Comparison of ENCODE assay signal across 10 cellular contexts in genomic region chr1:31007462-31007991, GRCh38. TPM values are rescaled to one million over a fixed set of nuclear protein-coding genes. Genes with fewer than 3 reads are reported as not detected.
DNase-seq lines count a peak whose midpoint lies in the region; ATAC-seq, FAIRE-seq and TF ChIP-seq lines count a peak whose summit lies in the region.
"Had no signal": no experiment of that assay in that cellular context is flagged by ENCODE, and none has a peak within 500 bp of the region (broad histone marks: within the 10 kb centered on the region; RNA-seq: fewer than 3 reads in every experiment).

No MANE protein-coding gene starts in this region.

- POLR2A ChIA-PET in PC-3 (lab: Charles Lee; ENCODE audit: unreplicated experiment) (no interaction called here), endothelial cell of umbilical vein (lab: Charles Lee) (interaction anchor here (0.6 kb wide), 1 partner anchor 31 kb away, joined by 5 read pairs; no protein-coding TSS in a partner anchor)

- H3K9me1 ChIP-seq in endothelial cell of umbilical vein (replicated peaks; ENCODE audit: control insufficient read depth, extremely low read depth, insufficient read depth, low read length): no peaks in the 10 kb centered on the region

- 0 out of 2 replicates have a peak overlapping the region, but pooled peaks have one; percentile 1 for H3K4me2 ChIP-seq in PC-3 (ENCODE audit: low read length)
- peak overlapping the region; percentile 66 for H3K4me2 ChIP-seq in endothelial cell of umbilical vein (ENCODE audit: insufficient read depth, low read length)

- H3K4me3 ChIP-seq in PC-3 (ENCODE audit: low read length): no peak overlapping the region
- no peak overlapping the region for H3K4me3 ChIP-seq in endothelial cell of umbilical vein (replicated peaks in 1 of 3; ENCODE audit: insufficient read depth in 1 of 3, low read depth in 1 of 3, low read length in 3 of 3)
- H3K4me3 ChIP-seq in right cardiac atrium (ENCODE audit: low read length): no peak overlapping the region
- H3K4me3 ChIP-seq: left ventricle myocardium inferior had no signal

- H3K4me1 ChIP-seq in PC-3 (ENCODE audit: insufficient read depth, low read length) (peaks cover 12% of the 10 kb centered on the region), endothelial cell of umbilical vein (ENCODE audit: control insufficient read depth, extremely low read depth, insufficient read depth, low read length) (peaks cover 19% of the 10 kb centered on the region), right cardiac atrium (ENCODE audit: control insufficient read depth, insufficient read depth, low read length) (peaks cover 9% of the 10 kb centered on the region)

- DNase-seq in EH (ENCODE audit: low read depth) (peak; percentile 97), PC-3 (peak; percentile 27), endothelial cell of umbilical vein (ENCODE audit: low read depth, low spot score) (peak; percentile 74), non-pigmented ciliary epithelial cell (ENCODE audit: low read depth) (peak; percentile 67), right cardiac atrium (no peak), ecto neural progenitor cell (ENCODE audit: low spot score) (no peak), posterior vena cava (ENCODE audit: low spot score) (no peak)
- DNase-seq: left ventricle myocardium inferior, NCI-H1105 had no signal

- no peaks in the 10 kb centered on the region for H3F3A ChIP-seq in PC-3 (ENCODE audit: low read length, unreplicated experiment)

- peaks cover 36% of the 10 kb centered on the region; the same call in 1 of the 2 replicates for H3K36me3 ChIP-seq in PC-3 (ENCODE audit: low read depth, low read length)
- H3K36me3 ChIP-seq in endothelial cell of umbilical vein (ENCODE audit: control insufficient read depth in 2 of 2, extremely low read depth in 1 of 2, insufficient read depth in 2 of 2, low read length in 2 of 2): peaks cover 6 to 13% of the 10 kb centered on the region in 2 experiments

- ATAC-seq in PC-3: peak; percentile 45; the same call in 1 of the 2 replicates
- no peak for ATAC-seq in right cardiac atrium
- ATAC-seq in GM18520 (IDR thresholded peaks at IDR 0.05; ENCODE audit: unreplicated experiment): no peak

- TF ChIP-seq CTCF in PC-3 (conservative IDR thresholded peaks at IDR 0.05; ENCODE audit: low read depth, low read length) (no peak), endothelial cell of umbilical vein (IDR thresholded peaks at IDR 0.05; ENCODE audit: extremely low read depth in 1 of 2, insufficient read depth in 1 of 2, low read depth in 1 of 2, low read length in 2 of 2) (no peak)

- CTCF ChIA-PET in PC-3 (lab: Charles Lee) (no interaction called here), endothelial cell of umbilical vein (lab: Charles Lee) (interaction anchor here (1.0 to 2.1 kb wide), 7 partner anchors 9 to 206 kb away, joined by 3 to 6 read pairs (median 4); no protein-coding TSS in a partner anchor)

- H3K27ac ChIP-seq in PC-3 (ENCODE audit: low read length): no peak overlapping the region
- H3K27ac ChIP-seq in endothelial cell of umbilical vein (ENCODE audit: insufficient read depth, low read depth, low read length): peak overlapping the region; percentile 26
- no peak overlapping the region for H3K27ac ChIP-seq in right cardiac atrium (ENCODE audit: low read length)
- H3K27ac ChIP-seq: left ventricle myocardium inferior had no signal

- dilution Hi-C loops in endothelial cell of umbilical vein (cut with MboI; ENCODE audit: extremely low pct_ligation_motif_present, low sequenced_read_pairs): no loop called here

- peaks cover 97% of the 10 kb centered on the region for H3K79me2 ChIP-seq in PC-3 (ENCODE audit: low read length)
- H3K79me2 ChIP-seq in endothelial cell of umbilical vein (ENCODE audit: control insufficient read depth, insufficient read depth, low read length): peaks cover 99% of the 10 kb centered on the region

- peak; percentile 55 for FAIRE-seq in endothelial cell of umbilical vein (lab: Jason Lieb, UNC)

- H3K9me2 ChIP-seq in PC-3 (replicated peaks; ENCODE audit: low read length): no peaks in the 10 kb centered on the region

- BruUV-seq in PC-3 (replicated peaks; lab: Mats Ljungman, UMichigan): no TSS peak
- BruUV-seq in endothelial cell of umbilical vein (replicated peaks; lab: Mats Ljungman, UMichigan): no TSS peak

- no peak for TF ChIP-seq POLR2A in endothelial cell of umbilical vein (IDR thresholded peaks at IDR 0.05; ENCODE audit: low read depth, low read length)

- H3K27me3 ChIP-seq in PC-3 (ENCODE audit: low read length) (no peaks in the 10 kb centered on the region), endothelial cell of umbilical vein (ENCODE audit: control insufficient read depth in 2 of 2, insufficient read depth in 2 of 2, low read length in 2 of 2) (no peaks in the 10 kb centered on the region), right cardiac atrium (ENCODE audit: control insufficient read depth, insufficient read depth) (no peaks in the 10 kb centered on the region)

- 62% methylated on average over 2 of the region's 2 CpGs for WGBS in right cardiac atrium

- H2AFZ ChIP-seq in PC-3 (ENCODE audit: low read length): no peak overlapping the region
- H2AFZ ChIP-seq in endothelial cell of umbilical vein (ENCODE audit: low read depth, low read length): no peak overlapping the region

- H3K9ac ChIP-seq in PC-3 (ENCODE audit: low read length): no peak overlapping the region
- no peak overlapping the region for H3K9ac ChIP-seq in endothelial cell of umbilical vein (replicated peaks; ENCODE audit: extremely low read depth, insufficient read depth, low read length)

- H4K20me1 ChIP-seq in PC-3 (ENCODE audit: low read length) (peaks cover 59% of the 10 kb centered on the region), endothelial cell of umbilical vein (replicated peaks; ENCODE audit: control insufficient read depth, extremely low read depth, insufficient read depth, low read length) (peaks cover 16% of the 10 kb centered on the region)

- H3K9me3 ChIP-seq in PC-3 (ENCODE audit: low read length): no peaks in the 10 kb centered on the region
- H3K9me3 ChIP-seq in endothelial cell of umbilical vein (replicated peaks; ENCODE audit: control insufficient read depth, insufficient read depth, low read length): no peaks in the 10 kb centered on the region
- H3K9me3 ChIP-seq in right cardiac atrium (ENCODE audit: control insufficient read depth, low read length): no peaks in the 10 kb centered on the region
- H3K9me3 ChIP-seq: left ventricle myocardium inferior had no signal

- intact Hi-C loops in PC-3 (cut with micrococcal nuclease) (no loop called here), endothelial cell of umbilical vein (cut with micrococcal nuclease) (loop anchor here (2.0 kb wide), 1 partner anchor 57 kb away; the partner anchor contains the start of gene PUM1), right cardiac atrium (cut with DNase I) (no loop called here), posterior vena cava (cut with DNase I) (no loop called here)

TF ChIP-seq in endothelial cell of umbilical vein, 7 proteins besides CTCF, POLR2A, EP300 and RAD21:
- TF ChIP-seq EZH2 (IDR thresholded peaks at IDR 0.05; ENCODE audit: borderline replicate concordance, low read depth, low read length, severe bottlenecking) (no peak), MYC (IDR thresholded peaks at IDR 0.05; ENCODE audit: low read depth, low read length) (no peak), FOS (IDR thresholded peaks at IDR 0.05; ENCODE audit: borderline replicate concordance, insufficient read depth, low read length) (no peak), JUN (IDR thresholded peaks at IDR 0.05; ENCODE audit: borderline replicate concordance, insufficient read depth, insufficient read length, low read depth) (no peak), POLR2AphosphoS5 (IDR thresholded peaks at IDR 0.05; ENCODE audit: insufficient read depth, low read depth, low read length) (no peak), GATA2 (IDR thresholded peaks at IDR 0.05; ENCODE audit: insufficient read depth, insufficient read length, low read depth, low read length) (no peak), MAX (IDR thresholded peaks at IDR 0.05; ENCODE audit: insufficient read depth, insufficient read length) (no peak)

RNA-seq across cellular contexts. Expression of gene PUM1, which starts 58.0 kb away (rescaled TPM):
- 43.3 and 50.7 TPM in 2 replicates for total RNA-seq in PC-3 (2014; rRNA removed)
- total RNA-seq in endothelial cell of umbilical vein: 124 and 131 TPM in 2 replicates
- polyA plus RNA-seq in endothelial cell of umbilical vein: 91.6 and 94.7 TPM in 2 replicates
- 71.1 and 84.8 TPM in 2 replicates for polyA plus RNA-seq in endothelial cell of umbilical vein (2011; cell fraction: cytosol; rRNA removed)
- polyA plus RNA-seq in endothelial cell of umbilical vein (2011; cell fraction: nucleus; rRNA removed): 148 and 153 TPM in 2 replicates
- polyA plus RNA-seq in endothelial cell of umbilical vein (2012): 69.0 and 77.8 TPM in 2 replicates
- polyA minus RNA-seq in endothelial cell of umbilical vein: 522 and 589 TPM in 2 replicates
- polyA minus RNA-seq in endothelial cell of umbilical vein (2011; cell fraction: cytosol; rRNA and poly(A)+ RNA removed): 82.3 TPM
- polyA minus RNA-seq in endothelial cell of umbilical vein (2011; cell fraction: nucleus; rRNA and poly(A)+ RNA removed): 229 and 235 TPM in 2 replicates
- 10 to 100 TPM; 76.5 to 77.2 (median 77.0) TPM for total RNA-seq in right cardiac atrium
- 21.2 TPM for polyA plus RNA-seq in right cardiac atrium
- 10 to 100 TPM; 73.2 to 87.9 TPM for total RNA-seq in posterior vena cava

Comparison
In these comparisons a context has a peak if more than half of its experiments do, and no peak if none do; other contexts are left out.
1. DNase-seq: peak in EH (single experiment), PC-3 (single experiment), endothelial cell of umbilical vein (single experiment) and non-pigmented ciliary epithelial cell (single experiment); none in right cardiac atrium (0 of 3), ecto neural progenitor cell (single experiment) and posterior vena cava (single experiment).